In genomic region chr6:105135907-105136432, GRCh38 we compare ENCODE assay signal across 8 cellular contexts. TPM values are rescaled to one million over a fixed set of nuclear protein-coding genes. Genes with fewer than 3 reads are reported as not detected.
A peak's percentile ranks its signal among the peaks of the same experiment; 100 is the strongest.
DNase-seq lines count a peak whose midpoint lies in the region; ATAC-seq and TF ChIP-seq lines count a peak whose summit lies in the region.

No MANE protein-coding gene starts in this region.

- peak overlapping the region; percentile 97 for H3K4me2 ChIP-seq in BLaER1

- DNase-seq in cerebellar cortex (ENCODE audit: low spot score) (peak; percentile 5), mucosa of descending colon (peak in 1 of 3 donors; percentile 17), KBM-7 (no peak), SIG-M5 treated with dmso at 0.1 percent for 504 hours (lab: John Stamatoyannopoulos, UW; ENCODE audit: unreplicated experiment) (no peak)

- no peak for TF ChIP-seq CTCF in mucosa of descending colon (IDR thresholded peaks at IDR 0.05)

- no peaks in the 10 kb centered on the region for H3K9me3 ChIP-seq in BLaER1
- H3K9me3 ChIP-seq in HUES48 (ENCODE audit: control insufficient read depth, insufficient read depth, low read length): no peaks in the 10 kb centered on the region
- H3K9me3 ChIP-seq in mucosa of descending colon: no peaks in the 10 kb centered on the region

- peak overlapping the region; percentile 79 for H3K27ac ChIP-seq in BLaER1
- no peak overlapping the region for H3K27ac ChIP-seq in HUES48 (ENCODE audit: low read depth, low read length)

- H4K20me1 ChIP-seq in BLaER1: no peaks in the 10 kb centered on the region

- intact Hi-C loops in mucosa of descending colon (cut with DNase I, micrococcal nuclease): no loop called here

- H3K4me3 ChIP-seq in BLaER1 (peak overlapping the region; percentile 77), HUES48 (ENCODE audit: low read depth, low read length) (peak overlapping the region; percentile 80), mucosa of descending colon (peak overlapping the region; percentile 15)

- H3K4me1 ChIP-seq in BLaER1 (peaks cover 4% of the 10 kb centered on the region; the same call in 1 of the 2 replicates), HUES48 (ENCODE audit: control insufficient read depth, insufficient read depth, low read length) (peaks cover 3% of the 10 kb centered on the region; the same call in 1 of the 2 replicates), mucosa of descending colon (ENCODE audit: low read depth) (no peaks in the 10 kb centered on the region)

- H3K27me3 ChIP-seq in BLaER1 (peaks cover 6% of the 10 kb centered on the region; the same call in 1 of the 2 replicates), HUES48 (ENCODE audit: control insufficient read depth, insufficient read depth, low read length) (peaks cover 42% of the 10 kb centered on the region)

- ATAC-seq in mucosa of descending colon (peak; percentile 18), HG03175 (IDR thresholded peaks at IDR 0.05; ENCODE audit: unreplicated experiment) (no peak), HG02870 (IDR thresholded peaks at IDR 0.05; ENCODE audit: unreplicated experiment) (no peak)

- H3K36me3 ChIP-seq in BLaER1: no peaks in the 10 kb centered on the region
- no peaks in the 10 kb centered on the region for H3K36me3 ChIP-seq in HUES48 (ENCODE audit: control insufficient read depth, insufficient read depth, low read length)
- H3K36me3 ChIP-seq in mucosa of descending colon (ENCODE audit: low read depth): no peaks in the 10 kb centered on the region

- in situ Hi-C loops in KBM-7 (cut with MboI; ENCODE audit: low pct_unique_long_range_greater_than_20kb, low sequenced_read_pairs): no loop called here

- H3K9ac ChIP-seq in BLaER1 (peak overlapping the region; percentile 82), HUES48 (ENCODE audit: low read depth, low read length) (no peak overlapping the region)

RNA-seq across cellular contexts. Expression of gene POPDC3, which starts 43.8 kb away (rescaled TPM):
- total RNA-seq in mucosa of descending colon: under 1 TPM in 1 of 3 donors, not detected in 2; 0.73 TPM

Comparison
In these comparisons a context has a peak if more than half of its experiments do, and no peak if none do; other contexts are left out.
1. H3K4me3 ChIP-seq: peak in every context shown above with its lines; median percentile 80 in HUES48; 77 in BLaER1; 15 in mucosa of descending colon.